22 cellular contexts compared by ENCODE assay signal in genomic region chr22:33793464-33793863, GRCh38.
DNase-seq lines count a peak whose midpoint lies in the region; ATAC-seq, FAIRE-seq and TF ChIP-seq lines count a peak whose summit lies in the region.
"Had no signal": no experiment of that assay in that cellular context is flagged by ENCODE, and none has a peak within 500 bp of the region (broad histone marks: within the 10 kb centered on the region; RNA-seq: fewer than 3 reads in every experiment).

No MANE protein-coding gene starts in this region.

- H3K9me2 ChIP-seq in GM23248 (ENCODE audit: insufficient read depth) = no peaks in the 10 kb centered on the region

- peak overlapping the region; percentile 45 for H3K27ac Mint-ChIP-seq in mesothelial cell of epicardium
- H3K27ac Mint-ChIP-seq in activated CD4-positive, alpha-beta T cell treated with anti-CD3 and anti-CD28 coated beads for 36 hours = no peak overlapping the region
- H3K27ac Mint-ChIP-seq: natural killer cell treated with Interleukin-12 subunit alpha and Interleukin-12 subunit beta and Interleukin-15 and Interleukin-18, amount 100 ng/mL, for 72 hours had no signal

- peaks cover 13% of the 10 kb centered on the region for H3K4me1 ChIP-seq in GM23248 (ENCODE audit: insufficient read depth)
- peaks cover 0 to 46% (median 39%) of the 10 kb centered on the region in 4 donors for H3K4me1 ChIP-seq in sigmoid colon
- H3K4me1 ChIP-seq in HAP-1 = peaks cover 4% of the 10 kb centered on the region; the same call in 1 of the 2 replicates
- H3K4me1 ChIP-seq: Caco-2, parathyroid adenoma, SJSA1 had no signal

- peak overlapping the region; percentile 20; the same call in 1 of the 2 replicates for H3K9ac ChIP-seq in GM23248
- H3K9ac ChIP-seq: parathyroid adenoma had no signal

- TF ChIP-seq POLR2A in sigmoid colon (IDR thresholded peaks at IDR 0.05) (no peak), H54 (IDR thresholded peaks at IDR 0.05; ENCODE audit: low read depth, low read length) (no peak)

- no peaks in the 10 kb centered on the region for H4K20me1 ChIP-seq in GM23248 (ENCODE audit: insufficient read depth)

- H3K79me2 ChIP-seq in GM23248 (ENCODE audit: insufficient read depth) = no peaks in the 10 kb centered on the region
- H3K79me2 ChIP-seq: parathyroid adenoma had no signal

- in situ Hi-C loops in GM23248 (cut with MboI) = no loop called here
- in situ Hi-C loops in HAP-1 (cut with MboI; ENCODE audit: low sequenced_read_pairs) = no loop called here

- H3K27me3 Mint-ChIP-seq in mesothelial cell of epicardium (ENCODE audit: low read depth) = no peaks in the 10 kb centered on the region
- peaks cover 2% of the 10 kb centered on the region for H3K27me3 Mint-ChIP-seq in activated CD4-positive, alpha-beta T cell treated with anti-CD3 and anti-CD28 coated beads for 36 hours
- H3K27me3 Mint-ChIP-seq: natural killer cell treated with Interleukin-12 subunit alpha and Interleukin-12 subunit beta and Interleukin-15 and Interleukin-18, amount 100 ng/mL, for 72 hours had no signal

- H3K4me2 ChIP-seq in GM23248 (ENCODE audit: unreplicated experiment) = peak overlapping the region; percentile 52

- H3F3A ChIP-seq in GM23248 (ENCODE audit: insufficient read depth) = no peaks in the 10 kb centered on the region

- H3K9me3 ChIP-seq in GM23248 (ENCODE audit: low read depth) = no peaks in the 10 kb centered on the region
- H3K9me3 ChIP-seq in sigmoid colon = peaks cover 0 to 1% (median 0%) of the 10 kb centered on the region in 4 donors
- peaks cover 1% of the 10 kb centered on the region for H3K9me3 ChIP-seq in HAP-1

- H3K27ac ChIP-seq in GM23248 (no peak overlapping the region), dorsolateral prefrontal cortex (peak overlapping the region in 45 of 59 donors; percentile 2 to 84 (median 53)), sigmoid colon (peak overlapping the region; percentile 75 to 85 (median 77))
- H3K27ac ChIP-seq: parathyroid adenoma, SJSA1 had no signal

- intact Hi-C loops in dorsolateral prefrontal cortex (cut with DNase I) = no loop called here
- intact Hi-C loops in sigmoid colon (cut with DNase I) = no loop called here
- intact Hi-C loops in activated CD4-positive, alpha-beta T cell treated with anti-CD3 and anti-CD28 coated beads for 36 hours (cut with DNase I, micrococcal nuclease) = no loop called here

- peaks cover 21% of the 10 kb centered on the region for H3K9me3 Mint-ChIP-seq in mesothelial cell of epicardium
- H3K9me3 Mint-ChIP-seq in activated CD4-positive, alpha-beta T cell treated with anti-CD3 and anti-CD28 coated beads for 36 hours (ENCODE audit: low read depth) = peaks cover 16% of the 10 kb centered on the region

- no peaks in the 10 kb centered on the region for H3K27me3 ChIP-seq in GM23248 (replicated peaks; ENCODE audit: insufficient read depth)
- no peaks in the 10 kb centered on the region for H3K27me3 ChIP-seq in dorsolateral prefrontal cortex
- H3K27me3 ChIP-seq in sigmoid colon = no peaks in the 10 kb centered on the region
- H3K27me3 ChIP-seq in HAP-1 (ENCODE audit: low read depth) = no peaks in the 10 kb centered on the region
- H3K27me3 ChIP-seq: SJSA1 had no signal

- CTCF ChIA-PET in activated CD4-positive, alpha-beta T cell treated with anti-CD3 and anti-CD28 coated beads for 36 hours (lab: Charles Lee) = no interaction called here

- WGBS in GM23248 (ENCODE audit: low coverage in 1 of 2, low lambda C conversion rate in 2 of 2, missing lambda C conversion rate in 2 of 2), 2 experiments = 63 to 64% methylated on average over 3 of the region's 3 CpGs
- 71 to 87% methylated on average over 3 of the region's 3 CpGs for WGBS in sigmoid colon, 2 donors

- no peak for ATAC-seq in activated CD4-positive, alpha-beta T cell treated with anti-CD3 and anti-CD28 coated beads for 36 hours
- ATAC-seq: natural killer cell treated with Interleukin-12 subunit alpha and Interleukin-12 subunit beta and Interleukin-15 and Interleukin-18, amount 100 ng/mL, for 72 hours had no signal

- POLR2A ChIA-PET in activated CD4-positive, alpha-beta T cell treated with anti-CD3 and anti-CD28 coated beads for 36 hours (lab: Charles Lee) = no interaction called here

- H3K4me3 ChIP-seq in GM23248 (peak overlapping the region; percentile 33), dorsolateral prefrontal cortex (peak overlapping the region in 13 of 59 donors; percentile 1 to 28 (median 17)), sigmoid colon (peak overlapping the region in 2 of 4 donors; percentile 5 to 26), HAP-1 (no peak overlapping the region)
- H3K4me3 ChIP-seq: SJSA1 had no signal

- H3K4me3 Mint-ChIP-seq in mesothelial cell of epicardium = no peak overlapping the region
- H3K4me3 Mint-ChIP-seq in activated CD4-positive, alpha-beta T cell treated with anti-CD3 and anti-CD28 coated beads for 36 hours = no peak overlapping the region
- H3K4me3 Mint-ChIP-seq: natural killer cell treated with Interleukin-12 subunit alpha and Interleukin-12 subunit beta and Interleukin-15 and Interleukin-18, amount 100 ng/mL, for 72 hours had no signal

- H3K36me3 Mint-ChIP-seq in mesothelial cell of epicardium = peaks cover 13% of the 10 kb centered on the region
- H3K36me3 Mint-ChIP-seq in activated CD4-positive, alpha-beta T cell treated with anti-CD3 and anti-CD28 coated beads for 36 hours (ENCODE audit: low read depth) = peaks cover 3% of the 10 kb centered on the region

- peaks cover 15% of the 10 kb centered on the region for H3K4me1 Mint-ChIP-seq in mesothelial cell of epicardium
- peaks cover 3% of the 10 kb centered on the region for H3K4me1 Mint-ChIP-seq in activated CD4-positive, alpha-beta T cell treated with anti-CD3 and anti-CD28 coated beads for 36 hours

- TF ChIP-seq CTCF in dorsolateral prefrontal cortex (IDR thresholded peaks at IDR 0.05 in 54 of 56, conservative IDR thresholded peaks at IDR 0.05 in 2 of 56; ENCODE audit: low read depth in 1 of 56, partially characterized antibody in 56 of 56) (no peak), mesothelial cell of epicardium (IDR thresholded peaks at IDR 0.05; ENCODE audit: unreplicated experiment) (no peak), sigmoid colon (IDR thresholded peaks at IDR 0.05) (no peak)

- no peak for DNase-seq in GM23248
- no peak for DNase-seq in dorsolateral prefrontal cortex
- DNase-seq in mesothelial cell of epicardium (ENCODE audit: low spot score in 2 of 2, unreplicated experiment in 2 of 2) = no peak
- no peak for DNase-seq in sigmoid colon
- DNase-seq in HAP-1 (ENCODE audit: low spot score in 2 of 2) = no peak
- no peak for DNase-seq in activated CD4-positive, alpha-beta T cell treated with anti-CD3 and anti-CD28 coated beads for 36 hours
- no peak for DNase-seq in NCI-H2171 (lab: John Stamatoyannopoulos, UW)
- DNase-seq in H54 (ENCODE audit: insufficient read length, low spot score) = no peak
- DNase-seq: ACHN; activated CD4-positive, alpha-beta T cell treated with anti-CD3 and anti-CD28 coated beads for 48 hours; activated naive CD4-positive, alpha-beta T cell; activated T-cell treated with anti-CD3 and anti-CD28 coated beads, Interleukin-2, amount 50 U/mL, for 48 hours; Caco-2; DND-41; H7; NCI-H1436 treated with DMSO at 0.1 percent for 48 hours; NK-92 treated with Interleukin-12 subunit alpha and Interleukin-12 subunit beta, amount 100 ng/mL, for 24 hours; substantia nigra had no signal

- no peak for FAIRE-seq in H54 (lab: Jason Lieb, UNC)
- FAIRE-seq: endometrium had no signal

- H3K36me3 ChIP-seq in GM23248 (ENCODE audit: low read depth) = no peaks in the 10 kb centered on the region
- H3K36me3 ChIP-seq in sigmoid colon = no peaks in the 10 kb centered on the region
- no peaks in the 10 kb centered on the region for H3K36me3 ChIP-seq in HAP-1 (replicated peaks)
- H3K36me3 ChIP-seq: SJSA1 had no signal

- H2AFZ ChIP-seq in GM23248 = peak overlapping the region; percentile 77
- H2AFZ ChIP-seq: parathyroid adenoma had no signal

- no peak for TF ChIP-seq EP300 in sigmoid colon (IDR thresholded peaks at IDR 0.05)
